ENCODE assay signal across 8 cellular contexts in the genomic region with DNA sequence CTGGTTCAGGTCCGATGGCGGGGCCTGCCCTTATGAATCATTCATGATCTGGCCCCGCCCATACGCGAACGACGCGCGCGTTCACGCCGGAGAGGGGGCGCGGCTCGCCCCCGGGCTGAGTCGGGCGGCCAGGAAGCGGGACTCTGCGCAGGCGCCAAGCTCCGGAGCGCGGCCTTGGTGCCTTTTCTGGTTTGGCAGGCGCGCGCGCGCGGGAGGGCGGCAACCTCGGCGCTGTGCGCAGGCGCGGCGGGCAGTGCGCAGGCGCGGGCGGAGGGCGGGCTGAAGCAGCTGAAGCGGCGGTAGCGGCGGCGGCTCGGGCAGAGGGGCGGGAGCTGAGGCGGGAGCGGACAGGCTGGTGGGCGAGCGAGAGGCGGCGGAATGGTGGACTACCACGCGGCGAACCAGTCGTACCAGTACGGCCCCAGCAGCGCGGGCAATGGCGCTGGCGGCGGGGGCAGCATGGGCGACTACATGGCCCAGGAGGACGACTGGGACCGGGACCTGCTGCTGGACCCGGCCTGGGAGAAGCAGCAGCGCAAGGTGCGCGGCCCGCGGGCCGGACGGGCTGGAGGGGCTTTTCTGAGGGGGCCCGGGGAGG. TPM values are rescaled to one million over a fixed set of nuclear protein-coding genes. Genes with fewer than 3 reads are reported as not detected.
DNase-seq lines count a peak whose midpoint lies in the region; TF ChIP-seq lines count a peak whose summit lies in the region.

TSS of gene ACTN4 (plus strand) at position 282 of the 598 bp plus-strand sequence. CDS start at position 379, 97 bp downstream.

- H3K36me3 Mint-ChIP-seq in nephron progenitor cell (ENCODE audit: low read depth), result no peaks in the 10 kb centered on the region
- H3K36me3 Mint-ChIP-seq in stimulated activated naive CD8-positive, alpha-beta T cell treated with anti-CD3 and anti-CD28 coated beads, Interleukin-15, Interleukin-2, amounts not matched to agents 100 ng/mL and 50 ng/mL, for 24 hours (ENCODE audit: low read depth), result peaks cover 10% of the 10 kb centered on the region

- H3K27me3 Mint-ChIP-seq in nephron progenitor cell (ENCODE audit: low read depth, poor library complexity), result peaks cover 10% of the 10 kb centered on the region
- H3K27me3 Mint-ChIP-seq in stimulated activated naive CD8-positive, alpha-beta T cell treated with anti-CD3 and anti-CD28 coated beads, Interleukin-15, Interleukin-2, amounts not matched to agents 100 ng/mL and 50 ng/mL, for 24 hours, result peaks cover 3% of the 10 kb centered on the region

- H3K9me3 Mint-ChIP-seq in nephron progenitor cell, result no peaks in the 10 kb centered on the region
- H3K9me3 Mint-ChIP-seq in stimulated activated naive CD8-positive, alpha-beta T cell treated with anti-CD3 and anti-CD28 coated beads, Interleukin-15, Interleukin-2, amounts not matched to agents 100 ng/mL and 50 ng/mL, for 24 hours, result no peaks in the 10 kb centered on the region

- no peaks in the 10 kb centered on the region for H3K9me3 ChIP-seq in ES-I3 (ENCODE audit: control insufficient read depth, insufficient read depth, low read length)

- peaks cover 20% of the 10 kb centered on the region for H3K4me1 ChIP-seq in ES-I3 (ENCODE audit: insufficient read depth, low read length)

- TF ChIP-seq CTCF in fibroblast of the aortic adventitia (IDR thresholded peaks at IDR 0.05; ENCODE audit: insufficient read depth, low read length), result no peak
- no peak for TF ChIP-seq CTCF in nephron progenitor cell (IDR thresholded peaks at IDR 0.05)

- H3K4me3 Mint-ChIP-seq in nephron progenitor cell, result peak within 1 kb of the TSS; percentile 97
- peak within 1 kb of the TSS; percentile 98 for H3K4me3 Mint-ChIP-seq in stimulated activated naive CD8-positive, alpha-beta T cell treated with anti-CD3 and anti-CD28 coated beads, Interleukin-15, Interleukin-2, amounts not matched to agents 100 ng/mL and 50 ng/mL, for 24 hours

- peak within 1 kb of the TSS; percentile 75 for H3K9ac ChIP-seq in ES-I3 (ENCODE audit: low read depth, low read length)

- no peaks in the 10 kb centered on the region for H3K36me3 ChIP-seq in ES-I3 (ENCODE audit: insufficient read depth, low read length)
- no peaks in the 10 kb centered on the region for H3K36me3 ChIP-seq in H7 (replicated peaks; ENCODE audit: control insufficient read depth, insufficient read depth, low read length)

- peaks cover 48% of the 10 kb centered on the region for H3K4me1 Mint-ChIP-seq in nephron progenitor cell
- peaks cover 44% of the 10 kb centered on the region for H3K4me1 Mint-ChIP-seq in stimulated activated naive CD8-positive, alpha-beta T cell treated with anti-CD3 and anti-CD28 coated beads, Interleukin-15, Interleukin-2, amounts not matched to agents 100 ng/mL and 50 ng/mL, for 24 hours (ENCODE audit: low read depth)

- H3K27me3 ChIP-seq in H7 (ENCODE audit: control insufficient read depth, insufficient read depth, low read length), result no peaks in the 10 kb centered on the region

- DNase-seq in H7, result peak; percentile 100
- peak; percentile 94 for DNase-seq in M059J (ENCODE audit: low read depth)
- peak; percentile 100 for DNase-seq in activated effector memory CD4-positive, alpha-beta T cell treated with anti-CD3 and anti-CD28 coated beads, Interleukin-2, amount 50 U/mL, for 16 hours
- DNase-seq in fibroblast of the aortic adventitia (ENCODE audit: low read depth), result peak; percentile 95
- DNase-seq in nephron progenitor cell, result peak; percentile 100

- H3K27ac Mint-ChIP-seq in nephron progenitor cell, result peak within 1 kb of the TSS; percentile 88
- peak within 1 kb of the TSS; percentile 94 for H3K27ac Mint-ChIP-seq in stimulated activated naive CD8-positive, alpha-beta T cell treated with anti-CD3 and anti-CD28 coated beads, Interleukin-15, Interleukin-2, amounts not matched to agents 100 ng/mL and 50 ng/mL, for 24 hours

- H3K4me3 ChIP-seq in H7 (ENCODE audit: insufficient read depth, low read depth, low read length) (peak within 1 kb of the TSS; percentile 96), fibroblast of the aortic adventitia (ENCODE audit: low read depth, low read length) (peak within 1 kb of the TSS; percentile 95)

- peak; percentile 98 for TF ChIP-seq POLR2A in Raji (IDR thresholded peaks at IDR 0.05; ENCODE audit: insufficient read depth, low read depth, low read length)

RNA-seq across cellular contexts. Expression of gene ACTN4, which starts in this region (rescaled TPM):
- 163 and 226 TPM in 2 replicates for total RNA-seq in H7 (2014; rRNA removed; shearing (Covaris generic))
- 271 and 536 TPM in 2 replicates for total RNA-seq in M059J (2014; rRNA removed; shearing (Covaris generic))
- 20.1 and 280 TPM in 2 replicates for total RNA-seq in fibroblast of the aortic adventitia (ENCODE audit: low replicate concordance)

Comparison
In these comparisons a context has a peak if more than half of its experiments do, and no peak if none do; other contexts are left out.
1. Peak in every context shown above with its lines: DNase-seq and H3K4me3 ChIP-seq.